In genomic region chr4:151676301-151676700, GRCh38 we compare ENCODE assay signal across 9 cellular contexts.
DNase-seq lines count a peak whose midpoint lies in the region; ATAC-seq, FAIRE-seq and TF ChIP-seq lines count a peak whose summit lies in the region.
"Had no signal": no experiment of that assay in that cellular context is flagged by ENCODE, and none has a peak within 500 bp of the region (broad histone marks: within the 10 kb centered on the region; RNA-seq: fewer than 3 reads in every experiment).

No MANE protein-coding gene starts in this region.

- TF ChIP-seq CTCF in AG10803 (conservative IDR thresholded peaks at IDR 0.05; ENCODE audit: low read length) (no peak), astrocyte of the spinal cord (IDR thresholded peaks at IDR 0.05; ENCODE audit: low read depth, low read length) (no peak), pancreas (IDR thresholded peaks at IDR 0.05) (no peak)

- 85 to 90% methylated on average over 11 of the region's 11 CpGs for WGBS in pancreas, 2 donors

- H3K27ac ChIP-seq in pancreas, result no peak overlapping the region

- H3K4me1 ChIP-seq in pancreas, result no peaks in the 10 kb centered on the region

- H3K27me3 ChIP-seq in pancreas, result no peaks in the 10 kb centered on the region

- intact Hi-C loops in pancreas (cut with DNase I), result no loop called here

- no peak for FAIRE-seq in pancreas (lab: Jason Lieb, UNC)

- no peaks in the 10 kb centered on the region for H3K36me3 ChIP-seq in pancreas

- H3K9me3 ChIP-seq in pancreas, result no peaks in the 10 kb centered on the region

- in situ Hi-C loops in astrocyte of the spinal cord (cut with HindIII; ENCODE audit: low sequenced_read_pairs), result no loop called here

- ATAC-seq in HG02884 (IDR thresholded peaks at IDR 0.05; ENCODE audit: unreplicated experiment) (no peak), GM21723 (IDR thresholded peaks at IDR 0.05; ENCODE audit: unreplicated experiment) (no peak), pancreas (no peak), GM21360 (IDR thresholded peaks at IDR 0.05; ENCODE audit: unreplicated experiment) (no peak)
- ATAC-seq: activated T-cell treated with anti-CD3 and anti-CD28 coated beads, Interleukin-2, amount 50 U/mL, for 72 hours had no signal

- H3K4me3 ChIP-seq in AG10803 (ENCODE audit: low read length) (no peak overlapping the region), astrocyte of the spinal cord (ENCODE audit: low read depth, low read length) (no peak overlapping the region), pancreas (no peak overlapping the region)

- DNase-seq in AG10803 (ENCODE audit: low read depth) (peak; percentile 75), LHCN-M2 (ENCODE audit: low read depth) (peak; percentile 75), astrocyte of the spinal cord (ENCODE audit: low read depth, low spot score) (peak; percentile 82), kidney tubule cell (ENCODE audit: low spot score) (peak; percentile 88), pancreas (no peak)
- DNase-seq: activated T-cell treated with anti-CD3 and anti-CD28 coated beads, Interleukin-2, amount 50 U/mL, for 72 hours had no signal

Comparison
In these comparisons a context has a peak if more than half of its experiments do, and no peak if none do; other contexts are left out.
1. DNase-seq: peak in AG10803 (single experiment), LHCN-M2 (single experiment), astrocyte of the spinal cord (single experiment) and kidney tubule cell (single experiment); none in pancreas (0 of 6).